In the genomic region with DNA sequence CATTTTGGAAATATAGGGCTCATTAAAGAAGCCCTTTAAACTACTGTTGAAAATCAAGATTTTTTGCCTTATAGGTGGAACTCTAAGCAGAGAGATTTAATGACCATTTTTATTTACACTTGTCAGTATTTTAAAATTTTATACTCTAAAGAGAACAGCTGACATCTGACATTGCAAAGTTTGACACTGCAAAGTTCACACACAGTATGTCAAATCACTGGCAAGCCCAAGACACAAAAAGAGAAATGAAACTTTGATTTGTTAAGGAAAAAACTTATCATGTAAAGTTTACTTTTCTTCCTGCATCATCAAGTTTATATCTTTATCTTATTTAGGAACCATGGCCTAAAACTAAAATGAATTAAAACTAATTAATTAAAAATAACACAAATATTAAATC, we compare ENCODE assay signal across 19 cellular contexts. TPM values are rescaled to one million over a fixed set of nuclear protein-coding genes. Genes with fewer than 3 reads are reported as not detected.
DNase-seq lines count a peak whose midpoint lies in the region; ATAC-seq and TF ChIP-seq lines count a peak whose summit lies in the region.
"Had no signal": no experiment of that assay in that cellular context is flagged by ENCODE, and none has a peak within 500 bp of the region (broad histone marks: within the 10 kb centered on the region; RNA-seq: fewer than 3 reads in every experiment).

No MANE protein-coding gene starts in this region.

- intact Hi-C loops in natural killer cell (cut with micrococcal nuclease), result no loop called here

- peak overlapping the region; percentile 33; the same call in 1 of the 2 replicates for H3K27ac ChIP-seq in SJCRH30
- H3K27ac ChIP-seq: heart left ventricle, SJSA1, upper lobe of left lung had no signal

- CTCF ChIA-PET in activated CD8-positive, alpha-beta memory T cell treated with anti-CD3 and anti-CD28 coated beads, Interleukin-2, amount 10 ng/mL, durations not matched to agents 7 days and 5 days (lab: Charles Lee), result no interaction called here
- CTCF ChIA-PET in activated CD8-positive, alpha-beta T cell treated with anti-CD3 and anti-CD28 coated beads, Interleukin-2, amount 10 ng/mL, durations not matched to agents 7 days and 5 days (lab: Charles Lee), result interaction anchor here (1.8 kb wide), 1 partner anchor 61 kb away, joined by 4 read pairs; no protein-coding TSS in a partner anchor

- peaks cover 0 to 9% of the 10 kb centered on the region in 2 donors for H3K4me1 Mint-ChIP-seq in natural killer cell treated with Interleukin-12 subunit alpha and Interleukin-12 subunit beta and Interleukin-15 and Interleukin-18, amount 100 ng/mL, for 72 hours (ENCODE audit: low read depth in 2 of 2)
- H3K4me1 Mint-ChIP-seq in natural killer cell, result peaks cover 6 to 9% of the 10 kb centered on the region in 2 donors
- H3K4me1 Mint-ChIP-seq in memory B cell, result no peaks in the 10 kb centered on the region
- H3K4me1 Mint-ChIP-seq in activated CD8-positive, alpha-beta memory T cell treated with anti-CD3 and anti-CD28 coated beads, Interleukin-2, amount 10 ng/mL, durations not matched to agents 7 days and 5 days, result no peaks in the 10 kb centered on the region
- no peaks in the 10 kb centered on the region for H3K4me1 Mint-ChIP-seq in activated CD8-positive, alpha-beta T cell treated with anti-CD3 and anti-CD28 coated beads, Interleukin-2, amount 10 ng/mL, durations not matched to agents 7 days and 5 days (ENCODE audit: low read depth)
- H3K4me1 Mint-ChIP-seq: activated naive CD8-positive, alpha-beta T cell treated with anti-CD3 and anti-CD28 coated beads for 36 hours; stimulated activated naive CD8-positive, alpha-beta T cell treated with anti-CD3 and anti-CD28 coated beads, Interleukin-15, amount 100 ng/mL, for 72 hours had no signal

- H3K9me3 Mint-ChIP-seq in natural killer cell treated with Interleukin-12 subunit alpha and Interleukin-12 subunit beta and Interleukin-15 and Interleukin-18, amount 100 ng/mL, for 72 hours, result no peaks in the 10 kb centered on the region
- H3K9me3 Mint-ChIP-seq in natural killer cell (no peaks in the 10 kb centered on the region), memory B cell (no peaks in the 10 kb centered on the region)
- H3K9me3 Mint-ChIP-seq in activated CD8-positive, alpha-beta memory T cell treated with anti-CD3 and anti-CD28 coated beads, Interleukin-2, amount 10 ng/mL, durations not matched to agents 7 days and 5 days (ENCODE audit: low read depth), result no peaks in the 10 kb centered on the region
- no peaks in the 10 kb centered on the region for H3K9me3 Mint-ChIP-seq in activated CD8-positive, alpha-beta T cell treated with anti-CD3 and anti-CD28 coated beads, Interleukin-2, amount 10 ng/mL, durations not matched to agents 7 days and 5 days (ENCODE audit: insufficient read depth)
- H3K9me3 Mint-ChIP-seq: activated naive CD8-positive, alpha-beta T cell treated with anti-CD3 and anti-CD28 coated beads for 36 hours; HFFc6; stimulated activated naive CD8-positive, alpha-beta T cell treated with anti-CD3 and anti-CD28 coated beads, Interleukin-15, amount 100 ng/mL, for 72 hours; T-helper 2 cell treated with Interferon-gamma antibody and Interleukin-4, amounts not matched to agents 5 μg/mL and 100 μg/mL, for 36 hours had no signal

- no peak overlapping the region for H3K4me3 Mint-ChIP-seq in natural killer cell treated with Interleukin-12 subunit alpha and Interleukin-12 subunit beta and Interleukin-15 and Interleukin-18, amount 100 ng/mL, for 72 hours
- H3K4me3 Mint-ChIP-seq in natural killer cell, result no peak overlapping the region
- no peak overlapping the region for H3K4me3 Mint-ChIP-seq in memory B cell
- no peak overlapping the region for H3K4me3 Mint-ChIP-seq in activated CD8-positive, alpha-beta memory T cell treated with anti-CD3 and anti-CD28 coated beads, Interleukin-2, amount 10 ng/mL, durations not matched to agents 7 days and 5 days
- H3K4me3 Mint-ChIP-seq in activated CD8-positive, alpha-beta T cell treated with anti-CD3 and anti-CD28 coated beads, Interleukin-2, amount 10 ng/mL, durations not matched to agents 7 days and 5 days, result no peak overlapping the region
- H3K4me3 Mint-ChIP-seq: activated naive CD8-positive, alpha-beta T cell treated with anti-CD3 and anti-CD28 coated beads for 36 hours; HFFc6; stimulated activated naive CD8-positive, alpha-beta T cell treated with anti-CD3 and anti-CD28 coated beads, Interleukin-15, amount 100 ng/mL, for 72 hours; T-helper 2 cell treated with Interferon-gamma antibody and Interleukin-4, amounts not matched to agents 5 μg/mL and 100 μg/mL, for 36 hours had no signal

- POLR2A ChIA-PET in activated CD8-positive, alpha-beta T cell treated with anti-CD3 and anti-CD28 coated beads, Interleukin-2, amount 10 ng/mL, durations not matched to agents 7 days and 5 days (lab: Charles Lee), result no interaction called here

- peak overlapping the region; percentile 53 to 65 for H3K27ac Mint-ChIP-seq in natural killer cell treated with Interleukin-12 subunit alpha and Interleukin-12 subunit beta and Interleukin-15 and Interleukin-18, amount 100 ng/mL, for 72 hours
- H3K27ac Mint-ChIP-seq in natural killer cell (peak overlapping the region in 1 of 2 donors; percentile 30), memory B cell (peak overlapping the region; percentile 67)
- no peak overlapping the region for H3K27ac Mint-ChIP-seq in activated CD8-positive, alpha-beta memory T cell treated with anti-CD3 and anti-CD28 coated beads, Interleukin-2, amount 10 ng/mL, durations not matched to agents 7 days and 5 days
- H3K27ac Mint-ChIP-seq in activated CD8-positive, alpha-beta T cell treated with anti-CD3 and anti-CD28 coated beads, Interleukin-2, amount 10 ng/mL, durations not matched to agents 7 days and 5 days, result no peak overlapping the region
- H3K27ac Mint-ChIP-seq: activated naive CD8-positive, alpha-beta T cell treated with anti-CD3 and anti-CD28 coated beads for 36 hours; HFFc6; stimulated activated naive CD8-positive, alpha-beta T cell treated with anti-CD3 and anti-CD28 coated beads, Interleukin-15, amount 100 ng/mL, for 72 hours; T-helper 2 cell treated with Interferon-gamma antibody and Interleukin-4, amounts not matched to agents 5 μg/mL and 100 μg/mL, for 36 hours had no signal

- H3K36me3 Mint-ChIP-seq in natural killer cell treated with Interleukin-12 subunit alpha and Interleukin-12 subunit beta and Interleukin-15 and Interleukin-18, amount 100 ng/mL, for 72 hours, result no peaks in the 10 kb centered on the region
- H3K36me3 Mint-ChIP-seq in natural killer cell (no peaks in the 10 kb centered on the region), memory B cell (peaks cover 4% of the 10 kb centered on the region)
- no peaks in the 10 kb centered on the region for H3K36me3 Mint-ChIP-seq in activated CD8-positive, alpha-beta memory T cell treated with anti-CD3 and anti-CD28 coated beads, Interleukin-2, amount 10 ng/mL, durations not matched to agents 7 days and 5 days
- no peaks in the 10 kb centered on the region for H3K36me3 Mint-ChIP-seq in activated CD8-positive, alpha-beta T cell treated with anti-CD3 and anti-CD28 coated beads, Interleukin-2, amount 10 ng/mL, durations not matched to agents 7 days and 5 days (ENCODE audit: low read depth)

- no peak for DNase-seq in natural killer cell treated with Interleukin-12 subunit alpha and Interleukin-12 subunit beta and Interleukin-15 and Interleukin-18, amount 100 ng/mL, for 72 hours (ENCODE audit: low spot score)
- DNase-seq in natural killer cell, result no peak
- DNase-seq in SJCRH30, result no peak
- no peak for DNase-seq in memory B cell (ENCODE audit: low spot score in 2 of 2)
- no peak for DNase-seq in NCI-H345 (lab: John Stamatoyannopoulos, UW)
- DNase-seq in activated CD8-positive, alpha-beta memory T cell treated with anti-CD3 and anti-CD28 coated beads, Interleukin-2, amount 10 ng/mL, durations not matched to agents 7 days and 5 days, result no peak
- DNase-seq in activated CD8-positive, alpha-beta T cell treated with anti-CD3 and anti-CD28 coated beads, Interleukin-2, amount 10 ng/mL, durations not matched to agents 7 days and 5 days, result no peak
- DNase-seq in dedifferentiated amniotic fluid mesenchymal stem cell (ENCODE audit: extremely low spot score), result no peak
- DNase-seq: activated naive CD8-positive, alpha-beta T cell treated with anti-CD3 and anti-CD28 coated beads for 36 hours; heart left ventricle; HFFc6; Kasumi-1; left ventricle myocardium superior; NCI-H1417 treated with DMSO at 0.1 percent for 48 hours; stimulated activated naive CD8-positive, alpha-beta T cell treated with anti-CD3 and anti-CD28 coated beads, Interleukin-15, amount 100 ng/mL, for 72 hours; upper lobe of left lung had no signal

- peaks cover 13% of the 10 kb centered on the region for H3K4me1 ChIP-seq in SJCRH30
- H3K4me1 ChIP-seq: SJSA1 had no signal

- no peaks in the 10 kb centered on the region for H3K9me3 ChIP-seq in SJCRH30 (replicated peaks)
- H3K9me3 ChIP-seq: BLaER1 treated with 17β-estradiol and CSF1 and Interleukin-3, amounts not matched to agents 10 nM and 100 nM; heart left ventricle; SJSA1; upper lobe of left lung had no signal

- TF ChIP-seq CTCF in natural killer cell (IDR thresholded peaks at IDR 0.05), result no peak

- H3K27me3 ChIP-seq in SJCRH30, result no peaks in the 10 kb centered on the region
- H3K27me3 ChIP-seq: BLaER1 treated with 17β-estradiol and CSF1 and Interleukin-3, amounts not matched to agents 10 nM and 100 nM; heart left ventricle; SJSA1; upper lobe of left lung had no signal

- ATAC-seq in natural killer cell treated with Interleukin-12 subunit alpha and Interleukin-12 subunit beta and Interleukin-15 and Interleukin-18, amount 100 ng/mL, for 72 hours, result no peak
- no peak for ATAC-seq in natural killer cell
- peak; percentile 45 for ATAC-seq in memory B cell (ENCODE audit: low read depth)
- ATAC-seq in activated CD8-positive, alpha-beta memory T cell treated with anti-CD3 and anti-CD28 coated beads, Interleukin-2, amount 10 ng/mL, durations not matched to agents 7 days and 5 days, result no peak
- ATAC-seq in activated CD8-positive, alpha-beta T cell treated with anti-CD3 and anti-CD28 coated beads, Interleukin-2, amount 10 ng/mL, durations not matched to agents 7 days and 5 days, result no peak
- ATAC-seq: heart left ventricle; left ventricle myocardium superior; stimulated activated naive CD8-positive, alpha-beta T cell treated with anti-CD3 and anti-CD28 coated beads, Interleukin-15, amount 100 ng/mL, for 72 hours had no signal

- H3K36me3 ChIP-seq in SJCRH30, result no peaks in the 10 kb centered on the region
- H3K36me3 ChIP-seq: BLaER1 treated with 17β-estradiol and CSF1 and Interleukin-3, amounts not matched to agents 10 nM and 100 nM; heart left ventricle; SJSA1; upper lobe of left lung had no signal

- H3K4me3 ChIP-seq in SJCRH30, result no peak overlapping the region
- H3K4me3 ChIP-seq: BLaER1 treated with 17β-estradiol and CSF1 and Interleukin-3, amounts not matched to agents 10 nM and 100 nM; heart left ventricle; SJSA1; upper lobe of left lung had no signal

- H3K27me3 Mint-ChIP-seq in natural killer cell treated with Interleukin-12 subunit alpha and Interleukin-12 subunit beta and Interleukin-15 and Interleukin-18, amount 100 ng/mL, for 72 hours, result no peaks in the 10 kb centered on the region
- H3K27me3 Mint-ChIP-seq in natural killer cell (ENCODE audit: low read depth in 2 of 2), result no peaks in the 10 kb centered on the region
- no peaks in the 10 kb centered on the region for H3K27me3 Mint-ChIP-seq in memory B cell
- no peaks in the 10 kb centered on the region for H3K27me3 Mint-ChIP-seq in activated CD8-positive, alpha-beta memory T cell treated with anti-CD3 and anti-CD28 coated beads, Interleukin-2, amount 10 ng/mL, durations not matched to agents 7 days and 5 days
- H3K27me3 Mint-ChIP-seq in activated CD8-positive, alpha-beta T cell treated with anti-CD3 and anti-CD28 coated beads, Interleukin-2, amount 10 ng/mL, durations not matched to agents 7 days and 5 days (ENCODE audit: low read depth), result no peaks in the 10 kb centered on the region
- H3K27me3 Mint-ChIP-seq: activated naive CD8-positive, alpha-beta T cell treated with anti-CD3 and anti-CD28 coated beads for 36 hours; stimulated activated naive CD8-positive, alpha-beta T cell treated with anti-CD3 and anti-CD28 coated beads, Interleukin-15, amount 100 ng/mL, for 72 hours had no signal

RNA-seq across cellular contexts. Expression of a gene that starts 40.1 kb away (rescaled TPM):
- total RNA-seq in natural killer cell treated with Interleukin-12 subunit alpha and Interleukin-12 subunit beta and Interleukin-15 and Interleukin-18, amount 100 ng/mL, for 72 hours, result 10 to 100 TPM; 13.2 to 19.2 TPM
- 10 to 100 TPM; 10.8 to 13.3 (median 13.1) TPM for total RNA-seq in natural killer cell
- total RNA-seq in SJCRH30 (2014; rRNA removed; shearing (Covaris generic)), result 10.6 and 13.0 TPM in 2 replicates
- 10 to 100 TPM in 1 of 2 experiments, 1 to 10 TPM in 1; 9.4 to 11.9 TPM for total RNA-seq in activated CD8-positive, alpha-beta memory T cell treated with anti-CD3 and anti-CD28 coated beads, Interleukin-2, amount 10 ng/mL, durations not matched to agents 7 days and 5 days
- 10 to 100 TPM; 10.0 to 10.1 TPM for total RNA-seq in activated CD8-positive, alpha-beta T cell treated with anti-CD3 and anti-CD28 coated beads, Interleukin-2, amount 10 ng/mL, durations not matched to agents 7 days and 5 days

Comparison
In these comparisons a context has a peak if more than half of its experiments do, and no peak if none do; other contexts are left out.
1. H3K27ac Mint-ChIP-seq: peak in natural killer cell treated with Interleukin-12 subunit alpha and Interleukin-12 subunit beta and Interleukin-15 and Interleukin-18, amount 100 ng/mL, for 72 hours (2 of 2) and memory B cell (single experiment); none in activated CD8-positive, alpha-beta memory T cell treated with anti-CD3 and anti-CD28 coated beads, Interleukin-2, amount 10 ng/mL, durations not matched to agents 7 days and 5 days (single experiment) and activated CD8-positive, alpha-beta T cell treated with anti-CD3 and anti-CD28 coated beads, Interleukin-2, amount 10 ng/mL, durations not matched to agents 7 days and 5 days (single experiment).